Comparison of ENCODE assay signal across 30 cellular contexts in the genomic region with DNA sequence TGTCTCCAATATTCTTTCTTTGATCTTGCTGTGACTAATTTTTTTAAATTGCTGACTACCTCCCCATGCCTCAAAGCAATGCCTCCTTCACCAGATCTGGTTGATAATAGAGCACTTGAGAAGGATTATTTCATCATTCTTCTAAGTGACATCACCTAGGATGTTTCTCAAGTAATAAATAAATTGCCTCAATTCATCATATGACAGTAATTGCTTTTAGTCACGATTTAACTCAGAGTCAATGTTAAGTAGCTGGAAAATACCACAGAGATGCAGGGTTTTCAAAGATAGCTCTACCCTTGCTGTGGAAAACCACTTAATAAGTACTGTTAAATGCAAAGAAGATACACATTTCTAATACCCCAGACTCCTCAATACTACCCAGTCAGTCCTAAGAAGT.
"Had no signal": no experiment of that assay in that cellular context is flagged by ENCODE, and none has a peak within 500 bp of the region (broad histone marks: within the 10 kb centered on the region; RNA-seq: fewer than 3 reads in every experiment).

No MANE protein-coding gene starts in this region.

- H3K27ac Mint-ChIP-seq: activated CD4-positive, alpha-beta T cell treated with anti-CD3 and anti-CD28 coated beads for 36 hours; activated CD4-positive, alpha-beta T cell treated with anti-CD3 and anti-CD28 coated beads, Interleukin-2, amount 10 ng/mL, durations not matched to agents 7 days and 5 days; activated CD8-positive, alpha-beta T cell treated with anti-CD3 and anti-CD28 coated beads, Interleukin-2, amount 10 ng/mL, durations not matched to agents 7 days and 5 days; activated naive CD4-positive, alpha-beta T cell treated with anti-CD3 and anti-CD28 coated beads, Interleukin-2, amount 50 U/mL, for 24 hours; activated naive CD8-positive, alpha-beta T cell treated with anti-CD3 and anti-CD28 coated beads, Interleukin-2, amount 10 ng/mL, durations not matched to agents 7 days and 5 days; activated T-cell treated with anti-CD3 and anti-CD28 coated beads, Interleukin-2, amount 50 U/mL, for 24 hours; activated T-helper 2 cell treated with anti-CD3 and anti-CD28 coated beads, Interferon-gamma antibody, Interleukin-2, Interleukin-4, amounts not matched to agents 10 μg/mL and 5 μg/mL and 100 μg/mL, durations not matched to agents 14 hours and 24 hours and 36 hours; T-helper 1 cell treated with Interleukin-12 subunit alpha and Interleukin-12 subunit beta and Interleukin-4 antibody, amounts not matched to agents 30 μg/mL and 1 μg/mL, for 36 hours; T-helper 2 cell treated with Interferon-gamma antibody and Interleukin-4, amounts not matched to agents 5 μg/mL and 100 μg/mL, for 36 hours; WTC11 had no signal

- H3K27ac ChIP-seq: ascending aorta, cardiac muscle cell had no signal

- H3K27me3 Mint-ChIP-seq: activated CD4-positive, alpha-beta T cell treated with anti-CD3 and anti-CD28 coated beads for 36 hours; activated CD4-positive, alpha-beta T cell treated with anti-CD3 and anti-CD28 coated beads, Interleukin-2, amount 10 ng/mL, durations not matched to agents 7 days and 5 days; activated naive CD4-positive, alpha-beta T cell treated with anti-CD3 and anti-CD28 coated beads, Interleukin-2, amount 50 U/mL, for 24 hours; activated naive CD8-positive, alpha-beta T cell treated with anti-CD3 and anti-CD28 coated beads, Interleukin-2, amount 10 ng/mL, durations not matched to agents 7 days and 5 days; activated T-cell treated with anti-CD3 and anti-CD28 coated beads, Interleukin-2, amount 50 U/mL, for 24 hours had no signal

- H3K36me3 ChIP-seq: ascending aorta, cardiac muscle cell had no signal

- DNase-seq: activated CD4-positive, alpha-beta T cell treated with anti-CD3 and anti-CD28 coated beads for 36 hours; activated CD4-positive, alpha-beta T cell treated with anti-CD3 and anti-CD28 coated beads, Interleukin-2, amount 10 ng/mL, durations not matched to agents 7 days and 5 days; activated CD4-positive, alpha-beta T cell treated with anti-CD3 and anti-CD28 coated beads, Interleukin-2, amount 50 U/mL, for 48 hours; activated CD8-positive, alpha-beta T cell treated with anti-CD3 and anti-CD28 coated beads, Interleukin-2, amount 10 ng/mL, durations not matched to agents 7 days and 5 days; activated gamma-delta T cell; activated naive CD4-positive, alpha-beta T cell treated with Interleukin-2 at 50 U/mL for 16 hours; activated naive CD8-positive, alpha-beta T cell treated with anti-CD3 and anti-CD28 coated beads, Interleukin-2, amount 10 ng/mL, durations not matched to agents 7 days and 5 days; activated T-cell treated with anti-CD3 and anti-CD28 coated beads, Interleukin-2, amount 50 U/mL, for 24 hours; amygdala; Karpas-422; KBM-7; NCI-H187 treated with DMSO at 0.1 percent for 48 hours; NCI-H2081; NCI-H2171 treated with DMSO at 0.1 percent for 48 hours; NCI-H2227 treated with DMSO at 0.1 percent for 48 hours; NCI-H446; NCI-H510A treated with DMSO at 0.1 percent for 48 hours; NCI-H526 treated with DMSO at 0.1 percent for 48 hours; NCI-H774; OCI-M1; Right ventricle myocardium superior had no signal

- H3K4me3 ChIP-seq: ascending aorta, cardiac muscle cell had no signal

- FAIRE-seq: TTC549 had no signal

- H3K4me3 Mint-ChIP-seq: activated CD4-positive, alpha-beta T cell treated with anti-CD3 and anti-CD28 coated beads for 36 hours; activated CD4-positive, alpha-beta T cell treated with anti-CD3 and anti-CD28 coated beads, Interleukin-2, amount 10 ng/mL, durations not matched to agents 7 days and 5 days; activated CD8-positive, alpha-beta T cell treated with anti-CD3 and anti-CD28 coated beads, Interleukin-2, amount 10 ng/mL, durations not matched to agents 7 days and 5 days; activated naive CD4-positive, alpha-beta T cell treated with anti-CD3 and anti-CD28 coated beads, Interleukin-2, amount 50 U/mL, for 24 hours; activated naive CD8-positive, alpha-beta T cell treated with anti-CD3 and anti-CD28 coated beads, Interleukin-2, amount 10 ng/mL, durations not matched to agents 7 days and 5 days; activated T-cell treated with anti-CD3 and anti-CD28 coated beads, Interleukin-2, amount 50 U/mL, for 24 hours; T-helper 1 cell treated with Interleukin-12 subunit alpha and Interleukin-12 subunit beta and Interleukin-4 antibody, amounts not matched to agents 30 μg/mL and 1 μg/mL, for 36 hours; T-helper 2 cell treated with Interferon-gamma antibody and Interleukin-4, amounts not matched to agents 5 μg/mL and 100 μg/mL, for 36 hours; WTC11 had no signal

- H3K36me3 Mint-ChIP-seq: activated naive CD4-positive, alpha-beta T cell treated with anti-CD3 and anti-CD28 coated beads, Interleukin-2, amount 50 U/mL, for 24 hours; activated naive CD8-positive, alpha-beta T cell treated with anti-CD3 and anti-CD28 coated beads, Interleukin-2, amount 10 ng/mL, durations not matched to agents 7 days and 5 days; WTC11 had no signal

- H3K9me3 Mint-ChIP-seq: activated CD4-positive, alpha-beta T cell treated with anti-CD3 and anti-CD28 coated beads, Interleukin-2, amount 10 ng/mL, durations not matched to agents 7 days and 5 days; activated naive CD4-positive, alpha-beta T cell treated with anti-CD3 and anti-CD28 coated beads, Interleukin-2, amount 50 U/mL, for 24 hours; activated naive CD8-positive, alpha-beta T cell treated with anti-CD3 and anti-CD28 coated beads, Interleukin-2, amount 10 ng/mL, durations not matched to agents 7 days and 5 days; activated T-cell treated with anti-CD3 and anti-CD28 coated beads, Interleukin-2, amount 50 U/mL, for 24 hours; T-helper 1 cell treated with Interleukin-12 subunit alpha and Interleukin-12 subunit beta and Interleukin-4 antibody, amounts not matched to agents 30 μg/mL and 1 μg/mL, for 36 hours; T-helper 2 cell treated with Interferon-gamma antibody and Interleukin-4, amounts not matched to agents 5 μg/mL and 100 μg/mL, for 36 hours; WTC11 had no signal

- H3K27me3 ChIP-seq: ascending aorta, cardiac muscle cell had no signal

- H3K4me1 ChIP-seq: ascending aorta had no signal

- H3K9me3 ChIP-seq: ascending aorta had no signal

- H3K4me1 Mint-ChIP-seq: activated CD4-positive, alpha-beta T cell treated with anti-CD3 and anti-CD28 coated beads for 36 hours; activated CD4-positive, alpha-beta T cell treated with anti-CD3 and anti-CD28 coated beads, Interleukin-2, amount 10 ng/mL, durations not matched to agents 7 days and 5 days; activated naive CD4-positive, alpha-beta T cell treated with anti-CD3 and anti-CD28 coated beads, Interleukin-2, amount 50 U/mL, for 24 hours; activated naive CD8-positive, alpha-beta T cell treated with anti-CD3 and anti-CD28 coated beads, Interleukin-2, amount 10 ng/mL, durations not matched to agents 7 days and 5 days; WTC11 had no signal

- ATAC-seq: activated CD4-positive, alpha-beta T cell treated with anti-CD3 and anti-CD28 coated beads for 36 hours; activated CD4-positive, CD25-positive, alpha-beta regulatory T cell treated with anti-CD3 and anti-CD28 coated beads, Interleukin-2, amount 50 U/mL, for 24 hours; activated CD8-positive, alpha-beta T cell treated with anti-CD3 and anti-CD28 coated beads, Interleukin-2, amount 10 ng/mL, durations not matched to agents 7 days and 5 days; WTC11 had no signal
